14 cellular contexts compared by ENCODE assay signal in genomic region chr18:46518438-46518837, GRCh38.
A peak's percentile ranks its signal among the peaks of the same experiment; 100 is the strongest.
DNase-seq lines count a peak whose midpoint lies in the region; ATAC-seq and TF ChIP-seq lines count a peak whose summit lies in the region.
"Had no signal": no experiment of that assay in that cellular context is flagged by ENCODE, and none has a peak within 500 bp of the region (broad histone marks: within the 10 kb centered on the region; RNA-seq: fewer than 3 reads in every experiment).

No MANE protein-coding gene starts in this region.

- TF ChIP-seq RAD21 in HCT116 (IDR thresholded peaks at IDR 0.05; ENCODE audit: low read depth) = peak; percentile 54

- no peaks in the 10 kb centered on the region for H4K20me1 ChIP-seq in HCT116 (ENCODE audit: insufficient read depth)

- DNase-seq in 8988T (peak; percentile 49), HCT116 (ENCODE audit: low read depth, low spot score) (no peak), RWPE1 (ENCODE audit: low spot score) (peak; percentile 7), iPS-NIHi7 (ENCODE audit: extremely low spot score) (peak; percentile 58), Peyer's patch (no peak), T-helper 17 cell (no peak)
- no peak for DNase-seq in natural killer cell treated with Interleukin-12 subunit alpha and Interleukin-12 subunit beta and Interleukin-15 and Interleukin-18, amount 100 ng/mL, for 72 hours (ENCODE audit: low spot score)
- no peak for DNase-seq in stimulated activated naive B cell treated with anti-CD40 and anti-IgM and Interleukin-4, amounts not matched to agents 10 μg/mL and 1 μg/mL and 100 μg/mL, for 72 hours
- DNase-seq: activated CD8-positive, alpha-beta memory T cell treated with anti-CD3 and anti-CD28 coated beads for 24 hours; dorsolateral prefrontal cortex; head of caudate nucleus; NCI-H2081; T-cell had no signal

- TF ChIP-seq CTCF in HCT116 (IDR thresholded peaks at IDR 0.05 in 2 of 3, conservative IDR thresholded peaks at IDR 0.05 in 1 of 3; ENCODE audit: borderline replicate concordance in 1 of 3, insufficient read depth in 1 of 3, low read depth in 2 of 3, low read length in 2 of 3) (peak; percentile 31 to 42 (median 35); a peak in 5 of 6 replicates), RWPE1 (conservative IDR thresholded peaks at IDR 0.05; ENCODE audit: low read depth) (peak; percentile 26), Peyer's patch (IDR thresholded peaks at IDR 0.05) (no peak)

- no peak overlapping the region for H3K27ac ChIP-seq in HCT116 (ENCODE audit: low read depth, low read length)
- H3K27ac ChIP-seq in RWPE1 = no peak overlapping the region
- no peak overlapping the region for H3K27ac ChIP-seq in Peyer's patch
- H3K27ac ChIP-seq: dorsolateral prefrontal cortex had no signal

- H3K4me1 ChIP-seq in HCT116 (ENCODE audit: control insufficient read depth in 1 of 2, insufficient read depth in 2 of 2, low read length in 2 of 2) (no peaks in the 10 kb centered on the region), Peyer's patch (no peaks in the 10 kb centered on the region)

- CTCF ChIA-PET in HCT116 (lab: Charles Lee) (interaction anchor here (1.3 to 2.2 kb wide), 2 partner anchors 140 to 238 kb away, joined by 8 to 35 read pairs; no protein-coding TSS in a partner anchor), RWPE1 (lab: Yijun Ruan, JAX) (interaction anchor here (0.6 to 1.6 kb wide), 2 partner anchors 99 to 238 kb away, joined by 3 to 7 read pairs; no protein-coding TSS in a partner anchor)

- no peaks in the 10 kb centered on the region for H3K4me1 Mint-ChIP-seq in natural killer cell treated with Interleukin-12 subunit alpha and Interleukin-12 subunit beta and Interleukin-15 and Interleukin-18, amount 100 ng/mL, for 72 hours (ENCODE audit: low read depth in 2 of 2)
- no peaks in the 10 kb centered on the region for H3K4me1 Mint-ChIP-seq in T-helper 17 cell
- no peaks in the 10 kb centered on the region for H3K4me1 Mint-ChIP-seq in stimulated activated naive B cell treated with anti-CD40 and anti-IgM and Interleukin-4, amounts not matched to agents 10 μg/mL and 1 μg/mL and 100 μg/mL, for 72 hours
- H3K4me1 Mint-ChIP-seq: CD14-positive monocyte, T-cell had no signal

- intact Hi-C loops in HCT116 (cut with micrococcal nuclease) = loop anchor here (1.0 to 10.0 kb wide), 3 partner anchors 64 to 364 kb away; no protein-coding TSS in a partner anchor

- H3K4me3 Mint-ChIP-seq in natural killer cell treated with Interleukin-12 subunit alpha and Interleukin-12 subunit beta and Interleukin-15 and Interleukin-18, amount 100 ng/mL, for 72 hours = no peak overlapping the region
- H3K4me3 Mint-ChIP-seq in T-helper 17 cell = no peak overlapping the region
- no peak overlapping the region for H3K4me3 Mint-ChIP-seq in stimulated activated naive B cell treated with anti-CD40 and anti-IgM and Interleukin-4, amounts not matched to agents 10 μg/mL and 1 μg/mL and 100 μg/mL, for 72 hours
- H3K4me3 Mint-ChIP-seq: CD14-positive monocyte, T-cell had no signal

- H3K9me3 ChIP-seq in HCT116 (ENCODE audit: control insufficient read depth in 1 of 2, insufficient read depth in 1 of 2, low read depth in 1 of 2, low read length in 2 of 2) (no peaks in the 10 kb centered on the region), Peyer's patch (no peaks in the 10 kb centered on the region), T-helper 17 cell (ENCODE audit: control insufficient read depth, low read length, poor library complexity, severe bottlenecking) (no peaks in the 10 kb centered on the region)

- no peaks in the 10 kb centered on the region for H3K79me2 ChIP-seq in HCT116 (ENCODE audit: insufficient read depth, low read length)

- no peak overlapping the region for H3K27ac Mint-ChIP-seq in natural killer cell treated with Interleukin-12 subunit alpha and Interleukin-12 subunit beta and Interleukin-15 and Interleukin-18, amount 100 ng/mL, for 72 hours
- no peak overlapping the region for H3K27ac Mint-ChIP-seq in T-helper 17 cell
- H3K27ac Mint-ChIP-seq in stimulated activated naive B cell treated with anti-CD40 and anti-IgM and Interleukin-4, amounts not matched to agents 10 μg/mL and 1 μg/mL and 100 μg/mL, for 72 hours = no peak overlapping the region
- H3K27ac Mint-ChIP-seq: CD14-positive monocyte, T-cell had no signal

- H3K36me3 ChIP-seq in HCT116 (ENCODE audit: control insufficient read depth in 1 of 2, insufficient read depth in 2 of 2, low read length in 2 of 2) (no peaks in the 10 kb centered on the region), Peyer's patch (no peaks in the 10 kb centered on the region)

- POLR2A ChIA-PET in HCT116 (lab: Charles Lee) (no interaction called here), RWPE1 (lab: Yijun Ruan, JAX; ENCODE audit: low non-redundant PET) (no interaction called here)

- H2AFZ ChIP-seq in HCT116 (ENCODE audit: low read depth, low read length, poor library complexity, severe bottlenecking) = no peak overlapping the region

- TF ChIP-seq POLR2A in HCT116 (IDR thresholded peaks at IDR 0.05; ENCODE audit: borderline replicate concordance, extremely low read depth, insufficient read depth, insufficient read length) = no peak
- no peak for TF ChIP-seq POLR2A in Peyer's patch (IDR thresholded peaks at IDR 0.05)

- no peaks in the 10 kb centered on the region for H3K9me3 Mint-ChIP-seq in natural killer cell treated with Interleukin-12 subunit alpha and Interleukin-12 subunit beta and Interleukin-15 and Interleukin-18, amount 100 ng/mL, for 72 hours
- peaks cover under 1 to 3% of the 10 kb centered on the region in 2 donors for H3K9me3 Mint-ChIP-seq in stimulated activated naive B cell treated with anti-CD40 and anti-IgM and Interleukin-4, amounts not matched to agents 10 μg/mL and 1 μg/mL and 100 μg/mL, for 72 hours

- no peak overlapping the region for H3K4me3 ChIP-seq in HCT116 (replicated peaks in 1 of 2; ENCODE audit: low read depth in 1 of 2, low read length in 2 of 2)
- H3K4me3 ChIP-seq in Peyer's patch = no peak overlapping the region
- H3K4me3 ChIP-seq: dorsolateral prefrontal cortex had no signal

- ATAC-seq in HCT116 = peak; percentile 80
- no peak for ATAC-seq in natural killer cell treated with Interleukin-12 subunit alpha and Interleukin-12 subunit beta and Interleukin-15 and Interleukin-18, amount 100 ng/mL, for 72 hours
- no peak for ATAC-seq in T-helper 17 cell
- ATAC-seq in stimulated activated naive B cell treated with anti-CD40 and anti-IgM and Interleukin-4, amounts not matched to agents 10 μg/mL and 1 μg/mL and 100 μg/mL, for 72 hours (replicated peaks) = no peak
- ATAC-seq: T-cell had no signal

- H3K9ac ChIP-seq in HCT116 (ENCODE audit: low read length) = no peak overlapping the region

- H3K27me3 Mint-ChIP-seq in natural killer cell treated with Interleukin-12 subunit alpha and Interleukin-12 subunit beta and Interleukin-15 and Interleukin-18, amount 100 ng/mL, for 72 hours = peaks cover 8 to 22% of the 10 kb centered on the region in 2 donors
- peaks cover 8% of the 10 kb centered on the region for H3K27me3 Mint-ChIP-seq in T-helper 17 cell
- peaks cover 8 to 14% of the 10 kb centered on the region in 2 donors for H3K27me3 Mint-ChIP-seq in stimulated activated naive B cell treated with anti-CD40 and anti-IgM and Interleukin-4, amounts not matched to agents 10 μg/mL and 1 μg/mL and 100 μg/mL, for 72 hours

- RAD21 ChIA-PET in HCT116 (lab: Charles Lee; ENCODE audit: low non-redundant PET in 1 of 2, low total read pairs in 2 of 2, uncharacterized antibody in 2 of 2, unreplicated experiment in 2 of 2) = no interaction called here

- no peaks in the 10 kb centered on the region for H3K36me3 Mint-ChIP-seq in natural killer cell treated with Interleukin-12 subunit alpha and Interleukin-12 subunit beta and Interleukin-15 and Interleukin-18, amount 100 ng/mL, for 72 hours
- no peaks in the 10 kb centered on the region for H3K36me3 Mint-ChIP-seq in T-helper 17 cell (ENCODE audit: low read depth)
- no peaks in the 10 kb centered on the region for H3K36me3 Mint-ChIP-seq in stimulated activated naive B cell treated with anti-CD40 and anti-IgM and Interleukin-4, amounts not matched to agents 10 μg/mL and 1 μg/mL and 100 μg/mL, for 72 hours
- H3K36me3 Mint-ChIP-seq: T-cell had no signal

- H3K4me2 ChIP-seq in HCT116 (ENCODE audit: low read length) = no peak overlapping the region

- H3K27me3 ChIP-seq in HCT116 (ENCODE audit: insufficient read depth, low read length) = peaks cover 57% of the 10 kb centered on the region
- no peaks in the 10 kb centered on the region for H3K27me3 ChIP-seq in Peyer's patch

- no TSS peak for BruUV-seq in HCT116 (replicated peaks; lab: Mats Ljungman, UMichigan)

- H3K9me2 ChIP-seq in HCT116 (ENCODE audit: insufficient read depth) = no peaks in the 10 kb centered on the region

TF ChIP-seq in HCT116, 20 proteins besides CTCF, POLR2A, EP300 and RAD21:
- no peak for TF ChIP-seq CEBPB (IDR thresholded peaks at IDR 0.05; ENCODE audit: low read depth)
- no peak for TF ChIP-seq REST (IDR thresholded peaks at IDR 0.05; ENCODE audit: low read depth)

Comparison
In these comparisons a context has a peak if more than half of its experiments do, and no peak if none do; other contexts are left out.
1. DNase-seq: peak in 8988T (single experiment), RWPE1 (single experiment) and iPS-NIHi7 (single experiment); none in HCT116 (single experiment), natural killer cell treated with Interleukin-12 subunit alpha and Interleukin-12 subunit beta and Interleukin-15 and Interleukin-18, amount 100 ng/mL, for 72 hours (single experiment), Peyer's patch (0 of 3), T-helper 17 cell (0 of 3) and stimulated activated naive B cell treated with anti-CD40 and anti-IgM and Interleukin-4, amounts not matched to agents 10 μg/mL and 1 μg/mL and 100 μg/mL, for 72 hours (single experiment).
2. CTCF ChIP-seq: peak in HCT116 (3 of 3) and RWPE1 (single experiment); none in Peyer's patch (0 of 6).